Comparison of ENCODE assay signal across 14 cellular contexts in the genomic region with DNA sequence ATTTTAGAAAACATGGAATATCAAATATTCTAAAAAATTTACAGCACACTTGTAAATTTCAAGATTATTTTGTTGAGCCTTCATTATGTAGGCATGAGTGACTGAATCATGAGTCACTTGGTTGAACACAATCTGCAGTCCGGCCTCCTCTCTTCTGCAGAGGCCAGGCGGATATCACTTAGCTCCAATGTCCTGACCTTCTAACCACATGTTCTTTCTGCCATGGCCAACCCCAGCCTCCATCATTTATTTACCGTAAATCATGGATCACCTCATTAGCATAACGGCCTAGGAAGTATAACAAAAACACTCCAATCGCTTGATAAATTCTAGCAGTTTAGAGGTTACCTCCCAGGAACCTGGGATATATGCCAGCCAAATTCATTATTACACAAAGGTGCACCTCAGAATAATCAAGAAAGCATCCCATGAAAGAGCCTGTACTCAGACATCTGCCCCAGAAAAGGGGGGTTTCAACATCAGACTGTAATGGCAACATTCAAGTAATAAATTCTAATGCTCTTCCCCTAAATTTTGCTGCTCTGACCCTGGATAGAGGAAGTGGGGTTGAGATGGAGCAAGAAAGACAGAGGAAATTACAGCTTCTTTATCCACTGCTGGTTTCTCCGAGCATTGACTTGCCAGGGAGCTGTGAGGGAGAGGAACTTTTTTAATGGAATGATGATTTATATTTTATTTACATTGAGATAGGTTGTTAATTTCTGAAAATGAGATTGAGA.
DNase-seq lines count a peak whose midpoint lies in the region; FAIRE-seq and TF ChIP-seq lines count a peak whose summit lies in the region.
"Had no signal": no experiment of that assay in that cellular context is flagged by ENCODE, and none has a peak within 500 bp of the region (broad histone marks: within the 10 kb centered on the region; RNA-seq: fewer than 3 reads in every experiment).

No MANE protein-coding gene starts in this region.

- no peaks in the 10 kb centered on the region for H3K4me1 Mint-ChIP-seq in activated naive CD8-positive, alpha-beta T cell treated with anti-CD3 and anti-CD28 coated beads for 36 hours
- H3K4me1 Mint-ChIP-seq: activated CD4-positive, alpha-beta T cell treated with anti-CD3 and anti-CD28 coated beads for 36 hours; CD14-positive monocyte had no signal

- FAIRE-seq in RCC 7860 (lab: Jason Lieb, UNC), result peak; percentile 30

- H3K27me3 Mint-ChIP-seq in activated naive CD8-positive, alpha-beta T cell treated with anti-CD3 and anti-CD28 coated beads for 36 hours, result no peaks in the 10 kb centered on the region
- H3K27me3 Mint-ChIP-seq: activated CD4-positive, alpha-beta T cell treated with anti-CD3 and anti-CD28 coated beads for 36 hours; dendritic cell treated with granulocyte-macrophage colony-stimulating factor and Interleukin-4, amounts not matched to agents 40 ng/mL and 50 ng/mL, for 4 days had no signal

- no peak overlapping the region for H3K4me3 ChIP-seq in epithelial cell of proximal tubule (ENCODE audit: low read depth, low read length)
- no peak overlapping the region for H3K4me3 ChIP-seq in retinal pigment epithelial cell (ENCODE audit: low read length)
- H3K4me3 ChIP-seq: stomach had no signal

- H3K36me3 Mint-ChIP-seq in activated naive CD8-positive, alpha-beta T cell treated with anti-CD3 and anti-CD28 coated beads for 36 hours, result no peaks in the 10 kb centered on the region
- H3K36me3 Mint-ChIP-seq: CD14-positive monocyte, mesothelial cell of epicardium had no signal

- peak; percentile 36 for DNase-seq in HS-27A (ENCODE audit: low read depth)
- peak; percentile 20 for DNase-seq in RCC 7860 (ENCODE audit: low spot score)
- DNase-seq in epithelial cell of proximal tubule (ENCODE audit: low read depth), result peak; percentile 63
- peak; percentile 54 for DNase-seq in retinal pigment epithelial cell (ENCODE audit: low read depth)
- no peak for DNase-seq in activated naive CD8-positive, alpha-beta T cell treated with anti-CD3 and anti-CD28 coated beads for 36 hours
- no peak for DNase-seq in middle frontal gyrus (ENCODE audit: extremely low spot score, low spot score)
- no peak for DNase-seq in stimulated activated CD4-positive, alpha-beta T cell treated with anti-CD3 and anti-CD28 coated beads, Interleukin-4, amount 100 ng/mL, for 1 hour
- DNase-seq in inferior parietal cortex (ENCODE audit: extremely low spot score), result no peak
- DNase-seq: activated CD4-positive, alpha-beta T cell treated with anti-CD3 and anti-CD28 coated beads for 36 hours; small intestine; stomach had no signal

- no peaks in the 10 kb centered on the region for H3K9me3 Mint-ChIP-seq in activated naive CD8-positive, alpha-beta T cell treated with anti-CD3 and anti-CD28 coated beads for 36 hours

- no peak for TF ChIP-seq CTCF in epithelial cell of proximal tubule (conservative IDR thresholded peaks at IDR 0.05; ENCODE audit: low read depth, low read length)
- TF ChIP-seq CTCF in retinal pigment epithelial cell (conservative IDR thresholded peaks at IDR 0.05; ENCODE audit: low read depth, low read length), result no peak

- no peak overlapping the region for H3K4me3 Mint-ChIP-seq in activated naive CD8-positive, alpha-beta T cell treated with anti-CD3 and anti-CD28 coated beads for 36 hours
- H3K4me3 Mint-ChIP-seq: activated CD4-positive, alpha-beta T cell treated with anti-CD3 and anti-CD28 coated beads for 36 hours; CD14-positive monocyte; dendritic cell treated with granulocyte-macrophage colony-stimulating factor and Interleukin-4, amounts not matched to agents 40 ng/mL and 50 ng/mL, for 4 days; mesothelial cell of epicardium had no signal

- no peak overlapping the region for H3K27ac Mint-ChIP-seq in activated naive CD8-positive, alpha-beta T cell treated with anti-CD3 and anti-CD28 coated beads for 36 hours
- H3K27ac Mint-ChIP-seq: activated CD4-positive, alpha-beta T cell treated with anti-CD3 and anti-CD28 coated beads for 36 hours; CD14-positive monocyte; dendritic cell treated with granulocyte-macrophage colony-stimulating factor and Interleukin-4, amounts not matched to agents 40 ng/mL and 50 ng/mL, for 4 days; mesothelial cell of epicardium had no signal

Comparison
In these comparisons a context has a peak if more than half of its experiments do, and no peak if none do; other contexts are left out.
1. DNase-seq: peak in HS-27A (single experiment), RCC 7860 (single experiment), epithelial cell of proximal tubule (single experiment) and retinal pigment epithelial cell (single experiment); none in activated naive CD8-positive, alpha-beta T cell treated with anti-CD3 and anti-CD28 coated beads for 36 hours (single experiment), middle frontal gyrus (single experiment), stimulated activated CD4-positive, alpha-beta T cell treated with anti-CD3 and anti-CD28 coated beads, Interleukin-4, amount 100 ng/mL, for 1 hour (single experiment) and inferior parietal cortex (single experiment).